ENCODE assay signal across 9 cellular contexts in the genomic region with DNA sequence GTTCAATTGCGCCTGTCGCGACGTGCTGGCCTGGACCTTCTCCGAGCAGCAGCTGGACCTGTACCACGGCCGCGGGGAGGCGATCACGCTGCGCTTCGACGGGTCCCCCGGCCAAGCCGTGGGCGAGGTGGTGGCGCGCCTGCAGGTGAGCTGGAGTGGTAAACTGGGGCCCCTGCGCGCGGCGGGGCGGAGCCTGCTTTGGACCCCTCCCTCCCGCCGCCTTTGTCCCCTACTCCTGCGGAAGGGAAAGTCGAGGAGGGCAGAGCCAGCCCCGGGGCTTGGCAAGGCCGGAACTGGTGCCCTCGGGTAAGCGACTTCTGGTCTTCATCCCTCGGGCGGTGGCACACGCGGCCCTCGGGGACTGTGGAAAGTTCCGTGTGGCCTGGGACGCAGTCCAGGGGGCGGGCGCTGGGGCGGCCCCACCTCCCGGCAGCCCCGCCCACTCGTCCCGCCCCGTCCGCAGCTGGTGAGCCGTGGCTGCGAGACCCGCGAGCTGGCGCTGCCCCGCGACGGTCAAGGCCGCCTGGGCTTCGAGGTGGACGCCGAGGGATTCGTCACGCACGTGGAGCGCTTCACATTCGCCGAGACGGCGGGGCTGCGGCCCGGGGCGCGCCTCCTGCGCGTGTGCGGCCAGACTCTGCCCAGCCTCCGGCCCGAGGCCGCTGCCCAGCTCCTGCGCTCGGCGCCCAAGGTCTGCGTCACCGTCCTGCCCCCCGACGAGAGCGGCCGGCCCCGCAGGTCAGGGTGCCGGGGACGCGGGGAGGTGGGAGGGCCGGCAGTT. TPM values are rescaled to one million over a fixed set of nuclear protein-coding genes. Genes with fewer than 3 reads are reported as not detected.
DNase-seq lines count a peak whose midpoint lies in the region; ATAC-seq, FAIRE-seq and TF ChIP-seq lines count a peak whose summit lies in the region.
"Had no signal": no experiment of that assay in that cellular context is flagged by ENCODE, and none has a peak within 500 bp of the region (broad histone marks: within the 10 kb centered on the region; RNA-seq: fewer than 3 reads in every experiment).

No MANE protein-coding gene starts in this region.

- TF ChIP-seq POLR2A in HCT116 (IDR thresholded peaks at IDR 0.05; ENCODE audit: borderline replicate concordance, extremely low read depth, insufficient read depth, insufficient read length), result peak; percentile 32
- no peak for TF ChIP-seq POLR2A in breast epithelium (IDR thresholded peaks at IDR 0.05)

- H3K79me2 ChIP-seq in HCT116 (ENCODE audit: insufficient read depth, low read length) (no peaks in the 10 kb centered on the region; the same call in 1 of the 2 replicates), keratinocyte (ENCODE audit: control insufficient read depth, insufficient read depth, low read length) (no peaks in the 10 kb centered on the region), smooth muscle cell (ENCODE audit: low read depth) (no peaks in the 10 kb centered on the region)

- peak overlapping the region; percentile 60 to 74 for H3K4me3 ChIP-seq in HCT116 (replicated peaks in 1 of 2; ENCODE audit: low read depth in 1 of 2, low read length in 2 of 2)
- peak overlapping the region in 2 of 3 donors; percentile 65 to 66 for H3K4me3 ChIP-seq in breast epithelium
- H3K4me3 ChIP-seq in keratinocyte (ENCODE audit: control insufficient read depth in 2 of 3, extremely low read depth in 1 of 3, insufficient read depth in 2 of 3, low read depth in 1 of 3, low read length in 3 of 3), result peak overlapping the region; percentile 30 to 69 (median 49)
- peak overlapping the region; percentile 50 for H3K4me3 ChIP-seq in smooth muscle cell

- CTCF ChIA-PET in HCT116 (lab: Charles Lee), result interaction anchor here (2.4 kb wide), 1 partner anchor 9 kb away, joined by 11 read pairs; a partner anchor contains a TSS
- CTCF ChIA-PET in activated CD4-positive, alpha-beta T cell treated with anti-CD3 and anti-CD28 coated beads for 36 hours (lab: Charles Lee), result no interaction called here

- H3K27ac Mint-ChIP-seq in activated CD4-positive, alpha-beta T cell treated with anti-CD3 and anti-CD28 coated beads for 36 hours, result no peak overlapping the region
- H3K27ac Mint-ChIP-seq: T-helper 1 cell treated with Interleukin-12 subunit alpha and Interleukin-12 subunit beta and Interleukin-4 antibody, amounts not matched to agents 30 μg/mL and 1 μg/mL, for 36 hours had no signal

- RAD21 ChIA-PET in HCT116 (lab: Charles Lee; ENCODE audit: low non-redundant PET in 1 of 2, low total read pairs in 2 of 2, uncharacterized antibody in 2 of 2, unreplicated experiment in 2 of 2), result no interaction called here

- H3K4me2 ChIP-seq in HCT116 (ENCODE audit: low read length) (peak overlapping the region; percentile 91), keratinocyte (ENCODE audit: control insufficient read depth, extremely low read depth, insufficient read depth, low read depth, low read length) (peak overlapping the region; percentile 54), smooth muscle cell (peak overlapping the region; percentile 83)

- in situ Hi-C loops in ACHN (cut with HindIII; ENCODE audit: low pct_ligation_motif_present, low pct_unique_long_range_greater_than_20kb, low sequenced_read_pairs), result no loop called here

- H3K9ac ChIP-seq in HCT116 (ENCODE audit: low read length) (peak overlapping the region; percentile 75), keratinocyte (ENCODE audit: control insufficient read depth, extremely low read depth, insufficient read depth, low read length) (peak overlapping the region; percentile 37), smooth muscle cell (ENCODE audit: low read depth) (no peak overlapping the region)

- no peaks in the 10 kb centered on the region for H3K9me2 ChIP-seq in HCT116 (ENCODE audit: insufficient read depth)

- no peaks in the 10 kb centered on the region for H3K27me3 Mint-ChIP-seq in activated CD4-positive, alpha-beta T cell treated with anti-CD3 and anti-CD28 coated beads for 36 hours

- no TSS peak for BruUV-seq in HCT116 (replicated peaks; lab: Mats Ljungman, UMichigan)

- peaks cover 27% of the 10 kb centered on the region for H3K4me1 Mint-ChIP-seq in activated CD4-positive, alpha-beta T cell treated with anti-CD3 and anti-CD28 coated beads for 36 hours

- H3K4me3 Mint-ChIP-seq in activated CD4-positive, alpha-beta T cell treated with anti-CD3 and anti-CD28 coated beads for 36 hours, result no peak overlapping the region
- H3K4me3 Mint-ChIP-seq: T-helper 1 cell treated with Interleukin-12 subunit alpha and Interleukin-12 subunit beta and Interleukin-4 antibody, amounts not matched to agents 30 μg/mL and 1 μg/mL, for 36 hours had no signal

- DNase-seq in HCT116 (ENCODE audit: low read depth, low spot score), result no peak
- DNase-seq in breast epithelium (ENCODE audit: low spot score in 2 of 2), result peak in 1 of 2 donors; percentile 62
- no peak for DNase-seq in keratinocyte (ENCODE audit: low read depth, low spot score)
- peak; percentile 22 for DNase-seq in smooth muscle cell (lab: John Stamatoyannopoulos, UW; ENCODE audit: unreplicated experiment)
- DNase-seq in dermis blood vessel endothelial cell, result no peak
- DNase-seq in ACHN, result no peak
- DNase-seq in activated CD4-positive, alpha-beta T cell treated with anti-CD3 and anti-CD28 coated beads for 36 hours, result no peak

- no peaks in the 10 kb centered on the region for H3K27me3 ChIP-seq in HCT116 (ENCODE audit: insufficient read depth, low read length)
- H3K27me3 ChIP-seq in breast epithelium, result no peaks in the 10 kb centered on the region
- H3K27me3 ChIP-seq in keratinocyte (ENCODE audit: control insufficient read depth, extremely low read depth, insufficient read depth, low read length), result no peaks in the 10 kb centered on the region
- no peaks in the 10 kb centered on the region for H3K27me3 ChIP-seq in smooth muscle cell (ENCODE audit: low read depth)

- H3K36me3 ChIP-seq in HCT116 (ENCODE audit: control insufficient read depth in 1 of 2, insufficient read depth in 2 of 2, low read length in 2 of 2) (peaks cover 0 to 17% of the 10 kb centered on the region in 2 experiments; a peak in 1 of 4 replicates), breast epithelium (no peaks in the 10 kb centered on the region), keratinocyte (ENCODE audit: control insufficient read depth in 2 of 2, extremely low read depth in 1 of 2, insufficient read depth in 2 of 2, low read length in 2 of 2) (peaks cover 0 to 3% of the 10 kb centered on the region in 2 experiments), smooth muscle cell (ENCODE audit: low read depth) (no peaks in the 10 kb centered on the region)

- H3K9me1 ChIP-seq in keratinocyte (ENCODE audit: control insufficient read depth, extremely low read depth, insufficient read depth, low read length), result no peaks in the 10 kb centered on the region

- no peak for FAIRE-seq in keratinocyte (lab: Jason Lieb, UNC)

- no peaks in the 10 kb centered on the region for H3K9me3 Mint-ChIP-seq in activated CD4-positive, alpha-beta T cell treated with anti-CD3 and anti-CD28 coated beads for 36 hours (ENCODE audit: low read depth)
- H3K9me3 Mint-ChIP-seq: T-helper 1 cell treated with Interleukin-12 subunit alpha and Interleukin-12 subunit beta and Interleukin-4 antibody, amounts not matched to agents 30 μg/mL and 1 μg/mL, for 36 hours had no signal

- intact Hi-C loops in HCT116 (cut with micrococcal nuclease), result no loop called here
- intact Hi-C loops in breast epithelium (cut with DNase I; ENCODE audit: low total_unique reads), result no loop called here
- intact Hi-C loops in activated CD4-positive, alpha-beta T cell treated with anti-CD3 and anti-CD28 coated beads for 36 hours (cut with DNase I, micrococcal nuclease), result no loop called here

- WGBS in smooth muscle cell (ENCODE audit: low lambda C conversion rate), result 18% methylated on average over 49 of the region's 91 CpGs

- H3K27ac ChIP-seq in HCT116 (ENCODE audit: low read depth, low read length), result peak overlapping the region; percentile 88
- H3K27ac ChIP-seq in breast epithelium, result peak overlapping the region; percentile 74 to 75
- H3K27ac ChIP-seq in keratinocyte (ENCODE audit: control insufficient read depth, insufficient read depth, low read length), result no peak overlapping the region
- no peak overlapping the region for H3K27ac ChIP-seq in smooth muscle cell (ENCODE audit: low read depth)

- H3K36me3 Mint-ChIP-seq in activated CD4-positive, alpha-beta T cell treated with anti-CD3 and anti-CD28 coated beads for 36 hours (ENCODE audit: low read depth), result peaks cover 40% of the 10 kb centered on the region

- TF ChIP-seq CTCF in HCT116 (IDR thresholded peaks at IDR 0.05 in 2 of 3, conservative IDR thresholded peaks at IDR 0.05 in 1 of 3; ENCODE audit: borderline replicate concordance in 1 of 3, insufficient read depth in 1 of 3, low read depth in 2 of 3, low read length in 2 of 3), result peak in 2 of 3 experiments; percentile 30 to 34; a peak in 2 of 6 replicates
- no peak for TF ChIP-seq CTCF in breast epithelium (IDR thresholded peaks at IDR 0.05)
- peak in 1 of 3 experiments; percentile 19 for TF ChIP-seq CTCF in keratinocyte (optimal IDR thresholded peaks at IDR 0.05 in 1 of 3, IDR thresholded peaks at IDR 0.05 in 1 of 3, conservative IDR thresholded peaks at IDR 0.05 in 1 of 3; ENCODE audit: extremely low read depth in 1 of 3, insufficient read depth in 2 of 3, low read length in 3 of 3)
- no peak for TF ChIP-seq CTCF in smooth muscle cell (IDR thresholded peaks at IDR 0.05; ENCODE audit: borderline replicate concordance, insufficient read depth, poor library complexity, severe bottlenecking)

- H3K4me1 ChIP-seq in HCT116 (ENCODE audit: control insufficient read depth in 1 of 2, insufficient read depth in 2 of 2, low read length in 2 of 2), result peaks cover 54 to 84% of the 10 kb centered on the region in 2 experiments
- peaks cover 21 to 25% of the 10 kb centered on the region in 2 donors for H3K4me1 ChIP-seq in breast epithelium
- peaks cover 28% of the 10 kb centered on the region for H3K4me1 ChIP-seq in keratinocyte (ENCODE audit: control insufficient read depth, extremely low read depth, insufficient read depth, low read length)
- no peaks in the 10 kb centered on the region for H3K4me1 ChIP-seq in smooth muscle cell (ENCODE audit: low read depth)

- dilution Hi-C loops in keratinocyte (cut with MboI; ENCODE audit: extremely low pct_ligation_motif_present, low sequenced_read_pairs), result no loop called here

- H4K20me1 ChIP-seq in HCT116 (ENCODE audit: insufficient read depth), result no peaks in the 10 kb centered on the region
- H4K20me1 ChIP-seq in keratinocyte (ENCODE audit: control insufficient read depth, extremely low read depth, insufficient read depth, low read length), result peaks cover 6% of the 10 kb centered on the region
- no peaks in the 10 kb centered on the region for H4K20me1 ChIP-seq in smooth muscle cell (ENCODE audit: low read depth)

- no peak for TF ChIP-seq RAD21 in HCT116 (IDR thresholded peaks at IDR 0.05; ENCODE audit: low read depth)

- no peaks in the 10 kb centered on the region for H3K9me3 ChIP-seq in HCT116 (ENCODE audit: control insufficient read depth in 1 of 2, insufficient read depth in 1 of 2, low read depth in 1 of 2, low read length in 2 of 2)
- no peaks in the 10 kb centered on the region for H3K9me3 ChIP-seq in breast epithelium
- no peaks in the 10 kb centered on the region for H3K9me3 ChIP-seq in keratinocyte (ENCODE audit: control insufficient read depth, low read depth, low read length)
- no peaks in the 10 kb centered on the region for H3K9me3 ChIP-seq in smooth muscle cell (replicated peaks; ENCODE audit: low read depth)

- H2AFZ ChIP-seq in HCT116 (ENCODE audit: low read depth, low read length, poor library complexity, severe bottlenecking) (no peak overlapping the region), keratinocyte (ENCODE audit: control insufficient read depth, low read length) (peak overlapping the region; percentile 74), smooth muscle cell (ENCODE audit: low read depth) (no peak overlapping the region)

- ATAC-seq in HCT116, result peak; percentile 75
- ATAC-seq in activated CD4-positive, alpha-beta T cell treated with anti-CD3 and anti-CD28 coated beads for 36 hours, result no peak
- ATAC-seq in GM21390 (IDR thresholded peaks at IDR 0.05; ENCODE audit: unreplicated experiment), result no peak

- POLR2A ChIA-PET in HCT116 (lab: Charles Lee), result interaction anchor here (0.6 to 2.1 kb wide), 5 partner anchors 9 to 213 kb away, joined by 3 to 9 read pairs (median 6); a partner anchor contains a TSS
- POLR2A ChIA-PET in activated CD4-positive, alpha-beta T cell treated with anti-CD3 and anti-CD28 coated beads for 36 hours (lab: Charles Lee), result no interaction called here

- peaks cover 12% of the 10 kb centered on the region for H3F3A ChIP-seq in smooth muscle cell (ENCODE audit: low read depth)

RNA-seq across cellular contexts. Expression of a gene that starts 9.2 kb away (rescaled TPM):
- total RNA-seq in HCT116 (2021; ENCODE audit: unreplicated experiment), result 105 TPM
- polyA plus RNA-seq in HCT116 (2012), result 88.0 and 91.4 TPM in 2 replicates
- 10 to 100 TPM; 18.2 to 27.9 (median 25.5) TPM for total RNA-seq in breast epithelium
- 4.5 to 7.2 TPM (median 7.1 TPM) in 3 replicates for polyA plus RNA-seq in keratinocyte
- polyA plus RNA-seq in keratinocyte (2011; ENCODE audit: low read depth), result 8.5 TPM
- 2.7 and 6.2 TPM in 2 replicates for polyA plus RNA-seq in keratinocyte (2011; cell fraction: cytosol; rRNA removed)
- polyA plus RNA-seq in keratinocyte (2011; cell fraction: nucleus; rRNA removed), result 5.3 and 7.0 TPM in 2 replicates
- 15.3 and 16.2 TPM in 2 replicates for polyA plus RNA-seq in keratinocyte (2012; ENCODE audit: low replicate concordance)
- polyA minus RNA-seq in keratinocyte, result 7.4 to 49.8 TPM (median 9.6 TPM) in 3 replicates
- polyA minus RNA-seq in keratinocyte (2011; cell fraction: cytosol; rRNA and poly(A)+ RNA removed), result 11.9 TPM
- polyA minus RNA-seq in keratinocyte (2011; cell fraction: nucleus; rRNA and poly(A)+ RNA removed), result 6.1 and 8.1 TPM in 2 replicates
- 9.8 and 15.9 TPM in 2 replicates for total RNA-seq in smooth muscle cell
- 63.8 and 67.6 TPM in 2 replicates for polyA plus RNA-seq in smooth muscle cell
- total RNA-seq in dermis blood vessel endothelial cell, result 72.2 and 102 TPM in 2 replicates
- total RNA-seq in activated CD4-positive, alpha-beta T cell treated with anti-CD3 and anti-CD28 coated beads for 36 hours, result 100 to 1,000 TPM; 181 to 202 TPM

RNA-seq across cellular contexts. Expression of a gene that starts 15.6 kb away (rescaled TPM):
- total RNA-seq in HCT116 (2021; ENCODE audit: unreplicated experiment) (78.5 TPM), breast epithelium (10 to 100 TPM; 45.0 to 57.7 (median 46.2) TPM), smooth muscle cell (41.7 and 48.1 TPM in 2 replicates), dermis blood vessel endothelial cell (17.3 and 17.7 TPM in 2 replicates)
- polyA plus RNA-seq in HCT116 (2012), result 95.2 and 115 TPM in 2 replicates
- polyA plus RNA-seq in keratinocyte (20.4 to 49.4 TPM (median 23.5 TPM) in 3 replicates), smooth muscle cell (82.8 and 98.4 TPM in 2 replicates)
- polyA plus RNA-seq in keratinocyte (2011; ENCODE audit: low read depth), result 32.8 TPM
- 29.6 and 40.9 TPM in 2 replicates for polyA plus RNA-seq in keratinocyte (2011; cell fraction: cytosol; rRNA removed)
- 53.6 and 57.6 TPM in 2 replicates for polyA plus RNA-seq in keratinocyte (2011; cell fraction: nucleus; rRNA removed)
- 55.0 and 57.5 TPM in 2 replicates for polyA plus RNA-seq in keratinocyte (2012; ENCODE audit: low replicate concordance)
- 25.4 to 159 TPM (median 34.4 TPM) in 3 replicates for polyA minus RNA-seq in keratinocyte
- polyA minus RNA-seq in keratinocyte (2011; cell fraction: cytosol; rRNA and poly(A)+ RNA removed), result 29.5 TPM
- 19.3 and 22.6 TPM in 2 replicates for polyA minus RNA-seq in keratinocyte (2011; cell fraction: nucleus; rRNA and poly(A)+ RNA removed)
- total RNA-seq in activated CD4-positive, alpha-beta T cell treated with anti-CD3 and anti-CD28 coated beads for 36 hours, result 100 to 1,000 TPM in 1 of 2 experiments, 10 to 100 TPM in 1; 76.9 to 109 TPM

RNA-seq across cellular contexts. Expression of a gene that starts 31.5 kb away (rescaled TPM):
- total RNA-seq in HCT116 (2021; ENCODE audit: unreplicated experiment) (50.4 TPM), breast epithelium (10 to 100 TPM; 13.4 to 21.0 (median 20.1) TPM), smooth muscle cell (12.0 and 17.5 TPM in 2 replicates), dermis blood vessel endothelial cell (18.0 and 34.8 TPM in 2 replicates)
- polyA plus RNA-seq in HCT116 (2012), result 32.6 and 43.2 TPM in 2 replicates
- polyA plus RNA-seq in keratinocyte (6.1 to 16.5 TPM (median 10.5 TPM) in 3 replicates), smooth muscle cell (18.3 and 20.7 TPM in 2 replicates)
- 2.9 TPM for polyA plus RNA-seq in keratinocyte (2011; ENCODE audit: low read depth)
- polyA plus RNA-seq in keratinocyte (2011; cell fraction: cytosol; rRNA removed), result 5.5 and 9.7 TPM in 2 replicates
- polyA plus RNA-seq in keratinocyte (2011; cell fraction: nucleus; rRNA removed), result 45.9 and 65.6 TPM in 2 replicates
- polyA plus RNA-seq in keratinocyte (2012; ENCODE audit: low replicate concordance), result 16.6 and 25.6 TPM in 2 replicates
- polyA minus RNA-seq in keratinocyte, result 26.5 to 94.3 TPM (median 29.5 TPM) in 3 replicates
- 33.4 TPM for polyA minus RNA-seq in keratinocyte (2011; cell fraction: cytosol; rRNA and poly(A)+ RNA removed)
- 97.7 and 104 TPM in 2 replicates for polyA minus RNA-seq in keratinocyte (2011; cell fraction: nucleus; rRNA and poly(A)+ RNA removed)
- total RNA-seq in activated CD4-positive, alpha-beta T cell treated with anti-CD3 and anti-CD28 coated beads for 36 hours, result 10 to 100 TPM; 27.9 to 30.7 TPM

RNA-seq across cellular contexts. Expression of a gene that starts 33.1 kb away (rescaled TPM):
- total RNA-seq in HCT116 (2021; ENCODE audit: unreplicated experiment) (59.8 TPM), breast epithelium (10 to 100 TPM; 30.4 to 39.0 (median 36.7) TPM), smooth muscle cell (14.9 and 15.0 TPM in 2 replicates), dermis blood vessel endothelial cell (118 and 171 TPM in 2 replicates)
- 38.4 and 39.6 TPM in 2 replicates for polyA plus RNA-seq in HCT116 (2012)
- polyA plus RNA-seq in keratinocyte (13.6 to 18.8 TPM (median 17.5 TPM) in 3 replicates), smooth muscle cell (17.3 and 29.7 TPM in 2 replicates)
- 16.5 TPM for polyA plus RNA-seq in keratinocyte (2011; ENCODE audit: low read depth)
- polyA plus RNA-seq in keratinocyte (2011; cell fraction: cytosol; rRNA removed), result 13.9 and 26.8 TPM in 2 replicates
- polyA plus RNA-seq in keratinocyte (2011; cell fraction: nucleus; rRNA removed), result 16.8 and 28.6 TPM in 2 replicates
- 19.2 and 29.1 TPM in 2 replicates for polyA plus RNA-seq in keratinocyte (2012; ENCODE audit: low replicate concordance)
- polyA minus RNA-seq in keratinocyte, result 19.5 to 32.4 TPM (median 32.4 TPM) in 3 replicates
- 34.0 TPM for polyA minus RNA-seq in keratinocyte (2011; cell fraction: cytosol; rRNA and poly(A)+ RNA removed)
- polyA minus RNA-seq in keratinocyte (2011; cell fraction: nucleus; rRNA and poly(A)+ RNA removed), result 16.4 and 21.2 TPM in 2 replicates
- total RNA-seq in activated CD4-positive, alpha-beta T cell treated with anti-CD3 and anti-CD28 coated beads for 36 hours, result 10 to 100 TPM; 47.4 to 54.3 TPM

RNA-seq across cellular contexts. Expression of a gene that starts 51.5 kb away (rescaled TPM):
- total RNA-seq in HCT116 (2021; ENCODE audit: unreplicated experiment), result 0.61 TPM
- 0.66 and 0.91 TPM in 2 replicates for polyA plus RNA-seq in HCT116 (2012)
- 1 to 10 TPM in 1 of 3 donors, under 1 TPM in 2; 0.33 to 2.2 (median 0.80) TPM for total RNA-seq in breast epithelium
- 0.14 to 1.5 TPM (median 0.46 TPM) in 3 replicates for polyA plus RNA-seq in keratinocyte
- not detected for polyA plus RNA-seq in keratinocyte (2011; ENCODE audit: low read depth)
- 0.18 and 0.19 TPM in 2 replicates for polyA plus RNA-seq in keratinocyte (2011; cell fraction: cytosol; rRNA removed)
- polyA plus RNA-seq in keratinocyte (2011; cell fraction: nucleus; rRNA removed), result 0.34 and 0.51 TPM in 2 replicates
- polyA plus RNA-seq in keratinocyte (2012; ENCODE audit: low replicate concordance), result 0.63 and 0.75 TPM in 2 replicates
- polyA minus RNA-seq in keratinocyte, result 0.26 TPM in 1 of 3 replicates, not detected in the others
- polyA minus RNA-seq in keratinocyte (2011; cell fraction: cytosol; rRNA and poly(A)+ RNA removed), result not detected
- not detected in 2 replicates for polyA minus RNA-seq in keratinocyte (2011; cell fraction: nucleus; rRNA and poly(A)+ RNA removed)
- total RNA-seq in smooth muscle cell, result 1.7 TPM in 1 of 2 replicates, not detected in the other
- polyA plus RNA-seq in smooth muscle cell, result not detected in 2 replicates
- total RNA-seq in dermis blood vessel endothelial cell, result 0.14 and 0.17 TPM in 2 replicates
- under 1 TPM; 0.27 to 0.37 TPM for total RNA-seq in activated CD4-positive, alpha-beta T cell treated with anti-CD3 and anti-CD28 coated beads for 36 hours

Comparison
In these comparisons a context has a peak if more than half of its experiments do, and no peak if none do; other contexts are left out.
1. H3K27ac ChIP-seq: peak in HCT116 (single experiment) and breast epithelium (2 of 2); none in keratinocyte (single experiment) and smooth muscle cell (single experiment).
2. CTCF ChIP-seq: peak in HCT116 (2 of 3); none in breast epithelium (0 of 3) and smooth muscle cell (single experiment).
3. Peak in every context shown above with its lines, with median percentiles within 50 percentile points of each other: H3K4me2 ChIP-seq and H3K4me3 ChIP-seq.